Comparison of ENCODE assay signal across 9 cellular contexts in the genomic region with DNA sequence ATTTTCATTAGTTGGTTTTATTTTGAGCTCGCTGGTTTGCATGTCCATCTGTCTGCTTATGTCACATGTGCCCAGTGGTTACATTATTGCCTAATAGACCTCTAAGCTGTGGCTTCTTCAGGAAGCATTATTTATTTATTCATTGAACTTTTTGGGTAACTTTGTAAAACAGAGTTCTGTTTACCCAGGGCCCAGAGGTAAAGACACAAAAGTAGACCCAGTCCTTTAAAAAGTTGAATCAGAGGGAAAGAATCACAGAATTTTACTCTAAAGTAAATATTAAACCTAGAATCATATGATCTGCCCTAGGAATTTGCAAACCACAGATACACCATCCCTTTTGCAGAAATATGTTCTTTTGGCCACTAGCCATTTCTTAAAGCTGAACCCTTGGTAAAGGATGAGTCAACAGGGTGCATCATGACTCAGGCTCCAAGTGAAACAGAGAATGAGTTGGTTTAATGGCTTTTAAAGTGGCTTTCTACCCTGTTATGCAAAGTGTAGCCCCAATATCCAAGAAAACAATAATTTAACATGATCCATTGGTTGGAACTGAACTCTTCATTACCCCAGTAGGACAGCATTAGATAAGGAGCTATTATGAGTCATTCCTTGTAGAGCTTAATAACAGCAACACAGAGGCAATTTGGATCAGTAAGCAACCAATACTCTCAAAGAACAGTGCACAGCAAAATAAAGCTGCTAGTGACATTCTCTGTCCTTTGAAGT.
DNase-seq lines count a peak whose midpoint lies in the region; ATAC-seq and TF ChIP-seq lines count a peak whose summit lies in the region.
"Had no signal": no experiment of that assay in that cellular context is flagged by ENCODE, and none has a peak within 500 bp of the region (broad histone marks: within the 10 kb centered on the region; RNA-seq: fewer than 3 reads in every experiment).

No MANE protein-coding gene starts in this region.

- no peak overlapping the region for H2BK5ac ChIP-seq in H9 (ENCODE audit: insufficient read length, low read length)

- peaks cover 2 to 3% of the 10 kb centered on the region in 2 experiments; a peak in 2 of 4 replicates for H3K4me1 Mint-ChIP-seq in H9
- H3K4me1 Mint-ChIP-seq: memory B cell had no signal

- H3K27me3 ChIP-seq in skeletal muscle satellite cell (ENCODE audit: control insufficient read depth, insufficient read depth, low read length) (no peaks in the 10 kb centered on the region), H9 (ENCODE audit: insufficient read depth, low read length) (no peaks in the 10 kb centered on the region)

- POLR2A ChIA-PET in OCI-LY7 (lab: Charles Lee) = interaction anchor here (0.7 kb wide), 1 partner anchor 29 kb away, joined by 3 read pairs; no protein-coding TSS in a partner anchor

- H3K79me2 ChIP-seq in OCI-LY7 (ENCODE audit: insufficient read depth, low read depth, low read length) (no peaks in the 10 kb centered on the region), H9 (ENCODE audit: insufficient read depth, low read length) (no peaks in the 10 kb centered on the region)

- H3K9me2 ChIP-seq in OCI-LY7 (ENCODE audit: insufficient read depth, low read length) = no peaks in the 10 kb centered on the region

- CTCF ChIA-PET in OCI-LY7 (lab: Charles Lee; ENCODE audit: unreplicated experiment) = no interaction called here

- H4K8ac ChIP-seq in H9 (replicated peaks; ENCODE audit: insufficient read length, low read depth, low read length) = no peak overlapping the region

- DNase-seq in HT1080 (ENCODE audit: low read depth) (peak; percentile 95), brain pericyte (ENCODE audit: low read depth, low spot score) (peak; percentile 82), OCI-LY7 (ENCODE audit: low spot score) (no peak), H9 (no peak)
- DNase-seq in stimulated activated CD4-positive, alpha-beta T cell treated with anti-CD3 and anti-CD28 coated beads, Interleukin-15, amount 100 ng/mL, for 24 hours = no peak
- DNase-seq in NK-92 treated with Interleukin-12 subunit alpha and Interleukin-12 subunit beta, amount 100 ng/mL, for 24 hours (lab: John Stamatoyannopoulos, UW) = no peak

- H3K36me3 ChIP-seq in skeletal muscle satellite cell (ENCODE audit: insufficient read depth, low read length) (no peaks in the 10 kb centered on the region), OCI-LY7 (ENCODE audit: insufficient read depth, low read length) (no peaks in the 10 kb centered on the region)

- H3K4me2 ChIP-seq in skeletal muscle satellite cell (ENCODE audit: low read length) (peak overlapping the region; percentile 56), OCI-LY7 (ENCODE audit: low read length) (no peak overlapping the region), H9 (ENCODE audit: insufficient read depth, insufficient read length, low read length) (no peak overlapping the region)

- H3K36me3 Mint-ChIP-seq in H9 (ENCODE audit: insufficient read depth in 1 of 3, low read depth in 3 of 3) = no peaks in the 10 kb centered on the region
- H3K36me3 Mint-ChIP-seq: memory B cell had no signal

- no peak overlapping the region for H3T11ph ChIP-seq in H9 (ENCODE audit: low read length)

- H2BK20ac ChIP-seq in H9 (ENCODE audit: low read depth, low read length, poor library complexity, severe bottlenecking) = no peak overlapping the region

- H3K4me3 Mint-ChIP-seq in H9 = no peak overlapping the region
- H3K4me3 Mint-ChIP-seq: memory B cell had no signal

- no peak overlapping the region for H2AFZ ChIP-seq in OCI-LY7 (ENCODE audit: low read length)
- H2AFZ ChIP-seq in H9 (ENCODE audit: low read length) = no peak overlapping the region

- H3K9me3 Mint-ChIP-seq in H9 = no peaks in the 10 kb centered on the region

- intact Hi-C loops in OCI-LY7 (cut with micrococcal nuclease; ENCODE audit: unreplicated experiment) = no loop called here

- no peak overlapping the region for H3K27ac Mint-ChIP-seq in H9
- H3K27ac Mint-ChIP-seq: memory B cell had no signal

- no peaks in the 10 kb centered on the region for H3K79me1 ChIP-seq in H9 (ENCODE audit: insufficient read depth, low read depth, low read length, poor library complexity, severe bottlenecking)

- H3K23me2 ChIP-seq in H9 (ENCODE audit: insufficient read length, low read depth, low read length, poor library complexity, severe bottlenecking) = no peaks in the 10 kb centered on the region

- peak; percentile 57 for ATAC-seq in GM19324 (IDR thresholded peaks at IDR 0.05; ENCODE audit: low FRiP score, unreplicated experiment)

- H4K20me1 ChIP-seq in OCI-LY7 (ENCODE audit: insufficient read depth, low read length) = no peaks in the 10 kb centered on the region
- H4K20me1 ChIP-seq in H9 (ENCODE audit: control insufficient read depth, insufficient read depth, insufficient read length) = no peaks in the 10 kb centered on the region

- no peaks in the 10 kb centered on the region for H3K9me3 ChIP-seq in skeletal muscle satellite cell (replicated peaks; ENCODE audit: low read length)
- no peaks in the 10 kb centered on the region for H3K9me3 ChIP-seq in OCI-LY7 (ENCODE audit: low read length)
- H3K9me3 ChIP-seq in H9 (ENCODE audit: control insufficient read depth, low read depth, low read length) = no peaks in the 10 kb centered on the region

- no TSS peak for BruUV-seq in OCI-LY7 (replicated peaks; lab: Mats Ljungman, UMichigan)

- H3K18ac ChIP-seq in H9 (ENCODE audit: insufficient read length, low read depth, low read length) = no peak overlapping the region

- H3K9ac ChIP-seq in skeletal muscle satellite cell (ENCODE audit: low read depth, low read length) (no peak overlapping the region), H9 (ENCODE audit: extremely low read depth, insufficient read length, low read length) (no peak overlapping the region)

- no peak overlapping the region for H3K14ac ChIP-seq in H9 (ENCODE audit: insufficient read depth, low read length)

- H3K4ac ChIP-seq in H9 (ENCODE audit: low read depth, low read length) = no peak overlapping the region

- no peak overlapping the region for H3K23ac ChIP-seq in H9 (ENCODE audit: insufficient read length, low read depth, low read length)

- no peak overlapping the region for H2BK120ac ChIP-seq in H9 (ENCODE audit: low read depth, low read length, poor library complexity, severe bottlenecking)

- H3K27ac ChIP-seq in OCI-LY7 (ENCODE audit: low read depth, low read length, poor library complexity, severe bottlenecking) (no peak overlapping the region), H9 (ENCODE audit: insufficient read length, low read depth, low read length) (no peak overlapping the region)

- TF ChIP-seq CTCF in OCI-LY7 (conservative IDR thresholded peaks at IDR 0.05; ENCODE audit: low read length) (no peak), H9 (conservative IDR thresholded peaks at IDR 0.05) (no peak)

- no peak overlapping the region for H4K5ac ChIP-seq in H9 (ENCODE audit: insufficient read length, low read depth, low read length)

- H3K56ac ChIP-seq in H9 (ENCODE audit: insufficient read length, low read depth, low read length) = no peak overlapping the region

- H2AK5ac ChIP-seq in H9 (ENCODE audit: insufficient read length, low read length) = no peak overlapping the region

- no CpG with 5 or more reads among the region's 1 CpG for WGBS in H9 (ENCODE audit: extremely low coverage, insufficient read length, low lambda C conversion rate)

- no peaks in the 10 kb centered on the region for H3K27me3 Mint-ChIP-seq in H9 (ENCODE audit: low read depth)
- H3K27me3 Mint-ChIP-seq: memory B cell had no signal

- H2BK12ac ChIP-seq in H9 (ENCODE audit: insufficient read length, low read depth, low read length) = no peak overlapping the region

- H3K4me1 ChIP-seq in skeletal muscle satellite cell (ENCODE audit: control insufficient read depth, insufficient read depth, low read length) (peaks cover 20% of the 10 kb centered on the region), OCI-LY7 (ENCODE audit: insufficient read depth, low read length, poor library complexity, severe bottlenecking) (no peaks in the 10 kb centered on the region), H9 (ENCODE audit: insufficient read depth, low read length) (no peaks in the 10 kb centered on the region)

- H2BK15ac ChIP-seq in H9 (ENCODE audit: low read depth, low read length) = no peak overlapping the region

- H3K4me3 ChIP-seq in skeletal muscle satellite cell (ENCODE audit: low read length) (no peak overlapping the region), OCI-LY7 (ENCODE audit: low read depth, low read length, poor library complexity, severe bottlenecking) (no peak overlapping the region)

- no peak overlapping the region for H4K91ac ChIP-seq in H9 (ENCODE audit: insufficient read length, low read depth, low read length)

Comparison
In these comparisons a context has a peak if more than half of its experiments do, and no peak if none do; other contexts are left out.
1. DNase-seq: peak in HT1080 (single experiment) and brain pericyte (single experiment); none in OCI-LY7 (single experiment), stimulated activated CD4-positive, alpha-beta T cell treated with anti-CD3 and anti-CD28 coated beads, Interleukin-15, amount 100 ng/mL, for 24 hours (single experiment), H9 (single experiment) and NK-92 treated with Interleukin-12 subunit alpha and Interleukin-12 subunit beta, amount 100 ng/mL, for 24 hours (single experiment).